In genomic region chr7:37770813-37771212, GRCh38 we compare ENCODE assay signal across 21 cellular contexts.
"Had no signal": no experiment of that assay in that cellular context is flagged by ENCODE, and none has a peak within 500 bp of the region (broad histone marks: within the 10 kb centered on the region; RNA-seq: fewer than 3 reads in every experiment).

No MANE protein-coding gene starts in this region.

- H3K27ac ChIP-seq: left ventricle myocardium inferior, ovary, right atrium auricular region, right lobe of liver, tibial nerve, upper lobe of left lung, vagina had no signal

- H3K4me3 ChIP-seq: left ventricle myocardium inferior, lung, ovary, right atrium auricular region, right lobe of liver, smooth muscle cell, tibial nerve, upper lobe of left lung, vagina had no signal

- H3K4me1 ChIP-seq: left ventricle myocardium inferior, right atrium auricular region, right lobe of liver, tibial nerve, upper lobe of left lung, vagina had no signal

- DNase-seq: islet precursor cell; left ventricle myocardium inferior; mesendoderm; naive B cell; natural killer cell; ovary; right lobe of liver; stimulated activated CD4-positive, alpha-beta T cell treated with anti-CD3 and anti-CD28 coated beads, Interleukin-1b, Interleukin-23, amount 100 ng/mL, for 48 hours; stimulated activated CD4-positive, alpha-beta T cell treated with anti-CD3 and anti-CD28 coated beads, Interleukin-2, amount 100 ng/mL, for 48 hours; stimulated activated CD4-positive, alpha-beta T cell treated with anti-CD3 and anti-CD28 coated beads, Interleukin-4, amount 100 ng/mL, for 4 hours; stimulated activated CD8-positive, alpha-beta memory T cell treated with anti-CD3 and anti-CD28 coated beads, Interleukin-4, amount 100 ng/mL, for 48 hours; stimulated activated naive CD4-positive, alpha-beta T cell treated with Interleukin-2 at 50 U/mL for 16 hours; stimulated activated naive CD8-positive, alpha-beta T cell treated with anti-CD3 and anti-CD28 coated beads, Interleukin-15, amount 100 ng/mL, for 72 hours; substantia nigra; upper lobe of left lung had no signal

- H3K9me3 ChIP-seq: right lobe of liver, vagina had no signal

- H3K4me2 ChIP-seq: smooth muscle cell had no signal

- ATAC-seq: natural killer cell; right lobe of liver; stimulated activated memory B cell treated with anti-CD40 and anti-IgM and Interleukin-4, amounts not matched to agents 10 μg/mL and 1 μg/mL and 100 μg/mL, for 72 hours had no signal

- H3K27me3 ChIP-seq: ovary, right atrium auricular region, right lobe of liver, tibial nerve, upper lobe of left lung, vagina had no signal

- H3K36me3 ChIP-seq: left ventricle myocardium inferior, ovary, right atrium auricular region, right lobe of liver, tibial nerve, upper lobe of left lung, vagina had no signal
